Comparison of ENCODE assay signal across 2 cellular contexts in the genomic region with DNA sequence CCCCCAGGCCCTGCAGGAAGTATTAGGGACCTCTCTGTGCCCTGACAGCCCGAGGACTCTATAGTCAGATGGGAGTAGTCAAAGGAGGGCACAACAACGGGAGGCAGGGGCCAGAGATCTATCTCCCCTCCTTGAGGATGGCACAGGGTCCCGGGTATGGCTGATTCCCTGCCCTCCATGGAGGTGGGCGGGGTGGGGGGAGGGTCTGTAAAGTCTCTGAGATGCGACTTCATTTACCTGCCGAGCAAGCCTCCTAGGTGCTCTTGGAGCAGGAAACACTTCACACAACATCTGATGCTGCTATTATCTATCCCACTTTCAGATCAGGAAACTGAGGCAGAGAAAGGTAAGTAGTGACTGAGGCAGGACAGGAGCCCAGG.
TF ChIP-seq lines count a peak whose summit lies in the region.

No MANE protein-coding gene starts in this region.

TF ChIP-seq in HEK293, 187 proteins besides CTCF, POLR2A, EP300 and RAD21 (continued from another document):
- TF ChIP-seq, protein P1, sequence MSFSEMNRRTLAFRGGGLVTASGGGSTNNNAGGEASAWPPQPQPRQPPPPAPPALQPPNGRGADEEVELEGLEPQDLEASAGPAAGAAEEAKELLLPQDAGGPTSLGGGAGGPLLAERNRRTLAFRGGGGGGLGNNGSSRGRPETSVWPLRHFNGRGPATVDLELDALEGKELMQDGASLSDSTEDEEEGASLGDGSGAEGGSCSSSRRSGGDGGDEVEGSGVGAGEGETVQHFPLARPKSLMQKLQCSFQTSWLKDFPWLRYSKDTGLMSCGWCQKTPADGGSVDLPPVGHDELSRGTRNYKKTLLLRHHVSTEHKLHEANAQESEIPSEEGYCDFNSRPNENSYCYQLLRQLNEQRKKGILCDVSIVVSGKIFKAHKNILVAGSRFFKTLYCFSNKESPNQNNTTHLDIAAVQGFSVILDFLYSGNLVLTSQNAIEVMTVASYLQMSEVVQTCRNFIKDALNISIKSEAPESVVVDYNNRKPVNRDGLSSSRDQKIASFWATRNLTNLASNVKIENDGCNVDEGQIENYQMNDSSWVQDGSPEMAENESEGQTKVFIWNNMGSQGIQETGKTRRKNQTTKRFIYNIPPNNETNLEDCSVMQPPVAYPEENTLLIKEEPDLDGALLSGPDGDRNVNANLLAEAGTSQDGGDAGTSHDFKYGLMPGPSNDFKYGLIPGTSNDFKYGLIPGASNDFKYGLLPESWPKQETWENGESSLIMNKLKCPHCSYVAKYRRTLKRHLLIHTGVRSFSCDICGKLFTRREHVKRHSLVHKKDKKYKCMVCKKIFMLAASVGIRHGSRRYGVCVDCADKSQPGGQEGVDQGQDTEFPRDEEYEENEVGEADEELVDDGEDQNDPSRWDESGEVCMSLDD (tag by site-specific recombination; IDR thresholded peaks at IDR 0.05): no peak
- TF ChIP-seq BCL11A (tag by site-specific recombination; IDR thresholded peaks at IDR 0.05; ENCODE audit: low read depth) (no peak), ZBTB7A (tag by site-specific recombination; IDR thresholded peaks at IDR 0.05; ENCODE audit: low read depth) (no peak), ZNF501 (tag by site-specific recombination; IDR thresholded peaks at IDR 0.05) (no peak), ZNF202 (tag by site-specific recombination; IDR thresholded peaks at IDR 0.05; ENCODE audit: borderline replicate concordance) (no peak), ZNF140 (tag by site-specific recombination; IDR thresholded peaks at IDR 0.05) (no peak), TRIM28 (IDR thresholded peaks at IDR 0.05; ENCODE audit: borderline replicate concordance, low read length) (no peak), ZNF112 (tag by site-specific recombination; IDR thresholded peaks at IDR 0.05) (no peak), ZNF184 (tag by site-specific recombination; IDR thresholded peaks at IDR 0.05) (no peak), MEIS1 (CRISPR knock-in tag; IDR thresholded peaks at IDR 0.05; ENCODE audit: borderline replicate concordance) (no peak), ZFP3 (tag by site-specific recombination; IDR thresholded peaks at IDR 0.05; ENCODE audit: low read depth) (no peak)
- TF ChIP-seq, protein P2, sequence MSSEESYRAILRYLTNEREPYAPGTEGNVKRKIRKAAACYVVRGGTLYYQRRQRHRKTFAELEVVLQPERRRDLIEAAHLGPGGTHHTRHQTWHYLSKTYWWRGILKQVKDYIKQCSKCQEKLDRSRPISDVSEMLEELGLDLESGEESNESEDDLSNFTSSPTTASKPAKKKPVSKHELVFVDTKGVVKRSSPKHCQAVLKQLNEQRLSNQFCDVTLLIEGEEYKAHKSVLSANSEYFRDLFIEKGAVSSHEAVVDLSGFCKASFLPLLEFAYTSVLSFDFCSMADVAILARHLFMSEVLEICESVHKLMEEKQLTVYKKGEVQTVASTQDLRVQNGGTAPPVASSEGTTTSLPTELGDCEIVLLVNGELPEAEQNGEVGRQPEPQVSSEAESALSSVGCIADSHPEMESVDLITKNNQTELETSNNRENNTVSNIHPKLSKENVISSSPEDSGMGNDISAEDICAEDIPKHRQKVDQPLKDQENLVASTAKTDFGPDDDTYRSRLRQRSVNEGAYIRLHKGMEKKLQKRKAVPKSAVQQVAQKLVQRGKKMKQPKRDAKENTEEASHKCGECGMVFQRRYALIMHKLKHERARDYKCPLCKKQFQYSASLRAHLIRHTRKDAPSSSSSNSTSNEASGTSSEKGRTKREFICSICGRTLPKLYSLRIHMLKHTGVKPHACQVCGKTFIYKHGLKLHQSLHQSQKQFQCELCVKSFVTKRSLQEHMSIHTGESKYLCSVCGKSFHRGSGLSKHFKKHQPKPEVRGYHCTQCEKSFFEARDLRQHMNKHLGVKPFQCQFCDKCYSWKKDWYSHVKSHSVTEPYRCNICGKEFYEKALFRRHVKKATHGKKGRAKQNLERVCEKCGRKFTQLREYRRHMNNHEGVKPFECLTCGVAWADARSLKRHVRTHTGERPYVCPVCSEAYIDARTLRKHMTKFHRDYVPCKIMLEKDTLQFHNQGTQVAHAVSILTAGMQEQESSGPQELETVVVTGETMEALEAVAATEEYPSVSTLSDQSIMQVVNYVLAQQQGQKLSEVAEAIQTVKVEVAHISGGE (tag by site-specific recombination; conservative IDR thresholded peaks at IDR 0.05; ENCODE audit: low read depth): no peak
- TF ChIP-seq, protein P3, sequence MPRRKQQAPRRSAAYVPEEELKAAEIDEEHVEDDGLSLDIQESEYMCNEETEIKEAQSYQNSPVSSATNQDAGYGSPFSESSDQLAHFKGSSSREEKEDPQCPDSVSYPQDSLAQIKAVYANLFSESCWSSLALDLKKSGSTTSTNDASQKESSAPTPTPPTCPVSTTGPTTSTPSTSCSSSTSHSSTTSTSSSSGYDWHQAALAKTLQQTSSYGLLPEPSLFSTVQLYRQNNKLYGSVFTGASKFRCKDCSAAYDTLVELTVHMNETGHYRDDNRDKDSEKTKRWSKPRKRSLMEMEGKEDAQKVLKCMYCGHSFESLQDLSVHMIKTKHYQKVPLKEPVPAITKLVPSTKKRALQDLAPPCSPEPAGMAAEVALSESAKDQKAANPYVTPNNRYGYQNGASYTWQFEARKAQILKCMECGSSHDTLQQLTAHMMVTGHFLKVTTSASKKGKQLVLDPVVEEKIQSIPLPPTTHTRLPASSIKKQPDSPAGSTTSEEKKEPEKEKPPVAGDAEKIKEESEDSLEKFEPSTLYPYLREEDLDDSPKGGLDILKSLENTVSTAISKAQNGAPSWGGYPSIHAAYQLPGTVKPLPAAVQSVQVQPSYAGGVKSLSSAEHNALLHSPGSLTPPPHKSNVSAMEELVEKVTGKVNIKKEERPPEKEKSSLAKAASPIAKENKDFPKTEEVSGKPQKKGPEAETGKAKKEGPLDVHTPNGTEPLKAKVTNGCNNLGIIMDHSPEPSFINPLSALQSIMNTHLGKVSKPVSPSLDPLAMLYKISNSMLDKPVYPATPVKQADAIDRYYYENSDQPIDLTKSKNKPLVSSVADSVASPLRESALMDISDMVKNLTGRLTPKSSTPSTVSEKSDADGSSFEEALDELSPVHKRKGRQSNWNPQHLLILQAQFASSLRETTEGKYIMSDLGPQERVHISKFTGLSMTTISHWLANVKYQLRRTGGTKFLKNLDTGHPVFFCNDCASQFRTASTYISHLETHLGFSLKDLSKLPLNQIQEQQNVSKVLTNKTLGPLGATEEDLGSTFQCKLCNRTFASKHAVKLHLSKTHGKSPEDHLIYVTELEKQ (tag by site-specific recombination; IDR thresholded peaks at IDR 0.05; ENCODE audit: borderline replicate concordance): no peak

TF ChIP-seq in liver, 16 proteins besides CTCF, POLR2A, EP300 and RAD21 (continued from another document):
- TF ChIP-seq, protein P4, sequence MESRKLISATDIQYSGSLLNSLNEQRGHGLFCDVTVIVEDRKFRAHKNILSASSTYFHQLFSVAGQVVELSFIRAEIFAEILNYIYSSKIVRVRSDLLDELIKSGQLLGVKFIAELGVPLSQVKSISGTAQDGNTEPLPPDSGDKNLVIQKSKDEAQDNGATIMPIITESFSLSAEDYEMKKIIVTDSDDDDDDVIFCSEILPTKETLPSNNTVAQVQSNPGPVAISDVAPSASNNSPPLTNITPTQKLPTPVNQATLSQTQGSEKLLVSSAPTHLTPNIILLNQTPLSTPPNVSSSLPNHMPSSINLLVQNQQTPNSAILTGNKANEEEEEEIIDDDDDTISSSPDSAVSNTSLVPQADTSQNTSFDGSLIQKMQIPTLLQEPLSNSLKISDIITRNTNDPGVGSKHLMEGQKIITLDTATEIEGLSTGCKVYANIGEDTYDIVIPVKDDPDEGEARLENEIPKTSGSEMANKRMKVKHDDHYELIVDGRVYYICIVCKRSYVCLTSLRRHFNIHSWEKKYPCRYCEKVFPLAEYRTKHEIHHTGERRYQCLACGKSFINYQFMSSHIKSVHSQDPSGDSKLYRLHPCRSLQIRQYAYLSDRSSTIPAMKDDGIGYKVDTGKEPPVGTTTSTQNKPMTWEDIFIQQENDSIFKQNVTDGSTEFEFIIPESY (IDR thresholded peaks at IDR 0.05): no peak
- TF ChIP-seq HNF4G (IDR thresholded peaks at IDR 0.05) (no peak), YY1 (IDR thresholded peaks at IDR 0.05) (no peak), TAF1 (conservative IDR thresholded peaks at IDR 0.05) (no peak), GABPA (IDR thresholded peaks at IDR 0.05 in 1 of 2, conservative IDR thresholded peaks at IDR 0.05 in 1 of 2) (no peak), FOXA1 (IDR thresholded peaks at IDR 0.05) (no peak), RXRA (IDR thresholded peaks at IDR 0.05) (no peak)
- TF ChIP-seq, protein P5, sequence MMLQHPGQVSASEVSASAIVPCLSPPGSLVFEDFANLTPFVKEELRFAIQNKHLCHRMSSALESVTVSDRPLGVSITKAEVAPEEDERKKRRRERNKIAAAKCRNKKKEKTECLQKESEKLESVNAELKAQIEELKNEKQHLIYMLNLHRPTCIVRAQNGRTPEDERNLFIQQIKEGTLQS (IDR thresholded peaks at IDR 0.05): no peak
- TF ChIP-seq, protein P6, sequence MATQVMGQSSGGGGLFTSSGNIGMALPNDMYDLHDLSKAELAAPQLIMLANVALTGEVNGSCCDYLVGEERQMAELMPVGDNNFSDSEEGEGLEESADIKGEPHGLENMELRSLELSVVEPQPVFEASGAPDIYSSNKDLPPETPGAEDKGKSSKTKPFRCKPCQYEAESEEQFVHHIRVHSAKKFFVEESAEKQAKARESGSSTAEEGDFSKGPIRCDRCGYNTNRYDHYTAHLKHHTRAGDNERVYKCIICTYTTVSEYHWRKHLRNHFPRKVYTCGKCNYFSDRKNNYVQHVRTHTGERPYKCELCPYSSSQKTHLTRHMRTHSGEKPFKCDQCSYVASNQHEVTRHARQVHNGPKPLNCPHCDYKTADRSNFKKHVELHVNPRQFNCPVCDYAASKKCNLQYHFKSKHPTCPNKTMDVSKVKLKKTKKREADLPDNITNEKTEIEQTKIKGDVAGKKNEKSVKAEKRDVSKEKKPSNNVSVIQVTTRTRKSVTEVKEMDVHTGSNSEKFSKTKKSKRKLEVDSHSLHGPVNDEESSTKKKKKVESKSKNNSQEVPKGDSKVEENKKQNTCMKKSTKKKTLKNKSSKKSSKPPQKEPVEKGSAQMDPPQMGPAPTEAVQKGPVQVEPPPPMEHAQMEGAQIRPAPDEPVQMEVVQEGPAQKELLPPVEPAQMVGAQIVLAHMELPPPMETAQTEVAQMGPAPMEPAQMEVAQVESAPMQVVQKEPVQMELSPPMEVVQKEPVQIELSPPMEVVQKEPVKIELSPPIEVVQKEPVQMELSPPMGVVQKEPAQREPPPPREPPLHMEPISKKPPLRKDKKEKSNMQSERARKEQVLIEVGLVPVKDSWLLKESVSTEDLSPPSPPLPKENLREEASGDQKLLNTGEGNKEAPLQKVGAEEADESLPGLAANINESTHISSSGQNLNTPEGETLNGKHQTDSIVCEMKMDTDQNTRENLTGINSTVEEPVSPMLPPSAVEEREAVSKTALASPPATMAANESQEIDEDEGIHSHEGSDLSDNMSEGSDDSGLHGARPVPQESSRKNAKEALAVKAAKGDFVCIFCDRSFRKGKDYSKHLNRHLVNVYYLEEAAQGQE (IDR thresholded peaks at IDR 0.05): no peak
- TF ChIP-seq, protein P7, sequence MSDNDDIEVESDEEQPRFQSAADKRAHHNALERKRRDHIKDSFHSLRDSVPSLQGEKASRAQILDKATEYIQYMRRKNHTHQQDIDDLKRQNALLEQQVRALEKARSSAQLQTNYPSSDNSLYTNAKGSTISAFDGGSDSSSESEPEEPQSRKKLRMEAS (IDR thresholded peaks at IDR 0.05): no peak
TF ChIP-seq in liver: peak in this region for 0.
